18 cellular contexts compared by ENCODE assay signal in the genomic region with DNA sequence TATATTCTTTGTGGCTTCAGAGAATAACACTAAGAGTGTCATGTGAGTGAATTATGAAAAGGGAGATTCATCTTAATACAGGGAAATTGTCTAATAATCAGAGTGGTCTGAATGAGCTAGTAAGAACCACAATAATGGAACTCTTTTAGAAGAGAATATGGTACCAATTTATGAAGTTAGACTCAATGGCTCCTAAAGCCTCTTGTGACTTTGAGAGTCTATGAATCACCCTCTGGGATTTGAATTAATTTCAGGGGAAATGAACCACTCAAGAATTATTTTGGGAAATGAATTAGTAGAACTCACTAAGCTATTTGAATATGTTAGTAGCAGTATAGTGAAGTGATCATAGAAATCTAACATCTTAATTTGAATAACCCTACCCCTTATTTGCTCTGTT. TPM values are rescaled to one million over a fixed set of nuclear protein-coding genes. Genes with fewer than 3 reads are reported as not detected.
A peak's percentile ranks its signal among the peaks of the same experiment; 100 is the strongest.
DNase-seq lines count a peak whose midpoint lies in the region; ATAC-seq, FAIRE-seq and TF ChIP-seq lines count a peak whose summit lies in the region.
"Had no signal": no experiment of that assay in that cellular context is flagged by ENCODE, and none has a peak within 500 bp of the region (broad histone marks: within the 10 kb centered on the region; RNA-seq: fewer than 3 reads in every experiment).

No MANE protein-coding gene starts in this region.

- H2AFZ ChIP-seq in HepG2 (ENCODE audit: low read length) (no peak overlapping the region), astrocyte (ENCODE audit: low read depth, low read length) (no peak overlapping the region)

- 0 out of 2 replicates have a peak, but pooled peaks cover 5% of the 10 kb centered on the region for H3K9me3 ChIP-seq in HepG2 (ENCODE audit: low read length)
- H3K9me3 ChIP-seq in right lobe of liver = no peaks in the 10 kb centered on the region
- H3K9me3 ChIP-seq in astrocyte (ENCODE audit: insufficient read depth, low read depth, low read length) = peaks cover 3% of the 10 kb centered on the region

- TSS peak; percentile 36 for BruUV-seq in HepG2 (replicated peaks; lab: Mats Ljungman, UMichigan)

- in situ Hi-C loops in HepG2 (cut with HindIII; ENCODE audit: extremely low pct_ligation_motif_present, low pct_unique_long_range_greater_than_20kb) (no loop called here), G401 (cut with HindIII; ENCODE audit: low sequenced_read_pairs) (no loop called here)

- DNase-seq in HepG2 (ENCODE audit: low spot score) = no peak
- no peak for DNase-seq in right lobe of liver
- peak; percentile 15 for DNase-seq in astrocyte (ENCODE audit: low read depth)
- peak; percentile 8 for DNase-seq in fibroblast of the aortic adventitia (ENCODE audit: low read depth)
- DNase-seq in stimulated activated CD8-positive, alpha-beta memory T cell treated with anti-CD3 and anti-CD28 coated beads, Interleukin-4, amount 100 ng/mL, for 48 hours = no peak
- no peak for DNase-seq in activated T-cell treated with anti-CD3 and anti-CD28 coated beads, Interleukin-2, amount 50 U/mL, for 4 hours
- DNase-seq in G401 (ENCODE audit: low spot score) = no peak
- no peak for DNase-seq in anterior cingulate cortex (lab: John Stamatoyannopoulos, UW)
- DNase-seq: CD4-positive, alpha-beta T cell; H7; KBM-7; NCI-H1092; NCI-H1694 treated with DMSO at 0.1 percent for 48 hours; NCI-H510A; RPMI8226; SJCRH30; SW 1271 had no signal

- TF ChIP-seq RAD21 in HepG2 (CRISPR knock-in tag; IDR thresholded peaks at IDR 0.05) = no peak

- H3K27me3 ChIP-seq in HepG2 (ENCODE audit: control insufficient read depth in 1 of 2, insufficient read depth in 2 of 2, low read length in 2 of 2) (no peaks in the 10 kb centered on the region), right lobe of liver (no peaks in the 10 kb centered on the region), astrocyte (ENCODE audit: insufficient read depth, low read length) (no peaks in the 10 kb centered on the region)
- H3K27me3 ChIP-seq: SJCRH30 had no signal

- H3K4me3 ChIP-seq in HepG2 (replicated peaks in 1 of 3; ENCODE audit: insufficient read depth in 1 of 3, low read depth in 2 of 3, low read length in 3 of 3) (no peak overlapping the region), right lobe of liver (no peak overlapping the region), astrocyte (ENCODE audit: insufficient read depth, low read depth, low read length) (no peak overlapping the region), fibroblast of the aortic adventitia (ENCODE audit: low read depth, low read length) (no peak overlapping the region)
- H3K4me3 ChIP-seq: SJCRH30 had no signal

- H3K4me1 Mint-ChIP-seq in astrocyte (ENCODE audit: low read depth, unreplicated experiment) = peaks cover 6% of the 10 kb centered on the region
- H3K4me1 Mint-ChIP-seq in activated T-cell treated with anti-CD3 and anti-CD28 coated beads, Interleukin-2, amount 50 U/mL, for 4 hours (ENCODE audit: low read depth) = peaks cover 20% of the 10 kb centered on the region

- intact Hi-C loops in HepG2 (cut with micrococcal nuclease; ENCODE audit: unreplicated experiment) = no loop called here
- intact Hi-C loops in right lobe of liver (cut with DNase I) = no loop called here

- H3K36me3 ChIP-seq in HepG2 (replicated peaks in 1 of 2; ENCODE audit: control insufficient read depth in 1 of 2, insufficient read depth in 2 of 2, low read length in 2 of 2) (peaks cover 11 to 42% of the 10 kb centered on the region in 2 experiments), right lobe of liver (no peaks in the 10 kb centered on the region), astrocyte (ENCODE audit: insufficient read depth, low read length) (peaks cover 4% of the 10 kb centered on the region)

- no peak for TF ChIP-seq POLR2A in HepG2 (IDR thresholded peaks at IDR 0.05; ENCODE audit: insufficient read depth in 1 of 2, low read depth in 2 of 2, low read length in 2 of 2)
- TF ChIP-seq POLR2A in right lobe of liver (IDR thresholded peaks at IDR 0.05) = no peak

- CTCF ChIA-PET in HepG2 (lab: Yijun Ruan, JAX; ENCODE audit: low intra/inter-chr PET ratio, low total read pairs) = no interaction called here

- H3K36me3 Mint-ChIP-seq in astrocyte (ENCODE audit: low read depth, unreplicated experiment) = peaks cover 15% of the 10 kb centered on the region
- peaks cover 25% of the 10 kb centered on the region for H3K36me3 Mint-ChIP-seq in activated T-cell treated with anti-CD3 and anti-CD28 coated beads, Interleukin-2, amount 50 U/mL, for 4 hours (ENCODE audit: insufficient read depth)

- H3K79me2 ChIP-seq in HepG2 (ENCODE audit: insufficient read depth, low read length) (peaks cover 68% of the 10 kb centered on the region), astrocyte (ENCODE audit: insufficient read depth, low read length) (peaks cover 84% of the 10 kb centered on the region)

- TF ChIP-seq EP300 in HepG2 (IDR thresholded peaks at IDR 0.05; ENCODE audit: low read depth in 2 of 2, low read length in 2 of 2) = no peak
- TF ChIP-seq EP300 in HepG2 (CRISPR knock-in tag; IDR thresholded peaks at IDR 0.05; ENCODE audit: borderline replicate concordance) = no peak

- ATAC-seq in HepG2 (no peak), right lobe of liver (no peak)
- no peak for ATAC-seq in activated T-cell treated with anti-CD3 and anti-CD28 coated beads, Interleukin-2, amount 50 U/mL, for 4 hours

- H4K20me1 ChIP-seq in HepG2 (ENCODE audit: insufficient read depth, low read length) = no peaks in the 10 kb centered on the region
- peaks cover 44% of the 10 kb centered on the region for H4K20me1 ChIP-seq in astrocyte (ENCODE audit: insufficient read depth, low read length)

- H3K9ac ChIP-seq in HepG2 (ENCODE audit: insufficient read depth, low read depth, low read length) (no peak overlapping the region), astrocyte (ENCODE audit: low read length) (no peak overlapping the region)

- H3K9me3 Mint-ChIP-seq in astrocyte (ENCODE audit: unreplicated experiment) = peaks cover 2% of the 10 kb centered on the region
- H3K9me3 Mint-ChIP-seq in activated T-cell treated with anti-CD3 and anti-CD28 coated beads, Interleukin-2, amount 50 U/mL, for 4 hours = peaks cover 7% of the 10 kb centered on the region

- H3K4me3 Mint-ChIP-seq in astrocyte (ENCODE audit: unreplicated experiment) = no peak overlapping the region
- H3K4me3 Mint-ChIP-seq in activated T-cell treated with anti-CD3 and anti-CD28 coated beads, Interleukin-2, amount 50 U/mL, for 4 hours = no peak overlapping the region
- H3K4me3 Mint-ChIP-seq: B cell; CD4-positive, alpha-beta T cell had no signal

- H3K4me2 ChIP-seq in HepG2 (ENCODE audit: low read depth, low read length) (no peak overlapping the region), astrocyte (ENCODE audit: low read length) (no peak overlapping the region)

- H3K27me3 Mint-ChIP-seq in astrocyte (ENCODE audit: low read depth, unreplicated experiment) = no peaks in the 10 kb centered on the region
- H3K27me3 Mint-ChIP-seq in activated T-cell treated with anti-CD3 and anti-CD28 coated beads, Interleukin-2, amount 50 U/mL, for 4 hours (ENCODE audit: low read depth) = no peaks in the 10 kb centered on the region
- H3K27me3 Mint-ChIP-seq: B cell; CD4-positive, alpha-beta T cell had no signal

- H3K27ac Mint-ChIP-seq in astrocyte (ENCODE audit: unreplicated experiment) = no peak overlapping the region
- H3K27ac Mint-ChIP-seq: B cell; CD4-positive, alpha-beta T cell had no signal

- no peak for TF ChIP-seq CTCF in HepG2 (CRISPR knock-in tag; IDR thresholded peaks at IDR 0.05)
- TF ChIP-seq CTCF in right lobe of liver (IDR thresholded peaks at IDR 0.05) = no peak
- no peak for TF ChIP-seq CTCF in astrocyte (IDR thresholded peaks at IDR 0.05; ENCODE audit: insufficient read depth, low read depth, low read length)
- TF ChIP-seq CTCF in fibroblast of the aortic adventitia (IDR thresholded peaks at IDR 0.05; ENCODE audit: insufficient read depth, low read length) = no peak

- no peak overlapping the region for H3K27ac ChIP-seq in HepG2 (ENCODE audit: extremely low read length, insufficient read depth, low read length)
- no peak overlapping the region for H3K27ac ChIP-seq in right lobe of liver
- no peak overlapping the region for H3K27ac ChIP-seq in astrocyte (ENCODE audit: low read depth, low read length)
- H3K27ac ChIP-seq: SJCRH30 had no signal

- H3K4me1 ChIP-seq in HepG2 (ENCODE audit: insufficient read depth, low read length) (no peaks in the 10 kb centered on the region), right lobe of liver (peaks cover 0 to 10% (median 0%) of the 10 kb centered on the region in 4 donors), astrocyte (ENCODE audit: insufficient read depth, low read length) (no peaks in the 10 kb centered on the region)
- H3K4me1 ChIP-seq: SJCRH30 had no signal

- FAIRE-seq in HepG2 (lab: Jason Lieb, UNC) (no peak), astrocyte (lab: Jason Lieb, UNC) (no peak)

- POLR2A ChIA-PET in HepG2 (lab: Yijun Ruan, JAX) = interaction anchor here (1.0 kb wide), 1 partner anchor 14 kb away, joined by 8 read pairs; a partner anchor contains a TSS

RNA-seq across cellular contexts. Expression of a gene that starts 14.3 kb away (rescaled TPM):
- total RNA-seq in HepG2 (2016; rRNA removed; fragmentation: Illumina TruSeq; extraction: Trizol) (134 and 169 TPM in 2 replicates), right lobe of liver (10 to 100 TPM; 40.7 to 84.5 (median 47.7) TPM), astrocyte (127 TPM in 2 replicates), fibroblast of the aortic adventitia (ENCODE audit: low replicate concordance) (44.1 and 117 TPM in 2 replicates)
- total RNA-seq in HepG2 (2016; cell fraction: cytosol; rRNA removed; fragmentation: Illumina TruSeq; extraction: Trizol; ENCODE audit: low read depth) = 60.5 and 63.6 TPM in 2 replicates
- 127 and 165 TPM in 2 replicates for total RNA-seq in HepG2 (2016; cell fraction: insoluble cytoplasmic fraction; rRNA removed; fragmentation: Illumina TruSeq; extraction: Trizol)
- total RNA-seq in HepG2 (2016; cell fraction: membrane; rRNA removed; fragmentation: Illumina TruSeq; extraction: Trizol) = 55.2 and 56.6 TPM in 2 replicates
- total RNA-seq in HepG2 (2016; cell fraction: nucleus; rRNA removed; fragmentation: Illumina TruSeq; extraction: Trizol) = 108 and 132 TPM in 2 replicates
- 95.6 and 112 TPM in 2 replicates for polyA plus RNA-seq in HepG2 (2011; rRNA removed)
- 126 and 132 TPM in 2 replicates for polyA plus RNA-seq in HepG2 (2011; cell fraction: cytosol; rRNA removed)
- polyA plus RNA-seq in HepG2 (2011; cell fraction: nucleus; rRNA removed) = 35.3 and 41.3 TPM in 2 replicates
- polyA plus RNA-seq in HepG2 (2012) = 79.1 and 111 TPM in 2 replicates
- 32.9 and 34.1 TPM in 2 replicates for polyA plus RNA-seq in HepG2 (2016; cell fraction: cytosol; fragmentation: Illumina TruSeq; extraction: Trizol; ENCODE audit: low read depth)
- polyA plus RNA-seq in HepG2 (2016; cell fraction: insoluble cytoplasmic fraction; fragmentation: Illumina TruSeq; extraction: Trizol; ENCODE audit: low read depth) = 127 and 131 TPM in 2 replicates
- polyA plus RNA-seq in HepG2 (2016; cell fraction: membrane; fragmentation: Illumina TruSeq; extraction: Trizol; ENCODE audit: low read depth) = 34.7 and 37.2 TPM in 2 replicates
- 205 and 218 TPM in 2 replicates for polyA plus RNA-seq in HepG2 (2016; cell fraction: nucleus; fragmentation: Illumina TruSeq; extraction: Trizol; ENCODE audit: insufficient read depth, low read depth)
- 35.2 and 45.1 TPM in 2 replicates for polyA minus RNA-seq in HepG2 (2011; rRNA and poly(A)+ RNA removed; ENCODE audit: low replicate concordance)
- 59.3 and 61.4 TPM in 2 replicates for polyA minus RNA-seq in HepG2 (2011; cell fraction: cytosol; rRNA and poly(A)+ RNA removed)
- polyA minus RNA-seq in HepG2 (2011; cell fraction: nucleus; rRNA and poly(A)+ RNA removed) = 36.8 and 40.4 TPM in 2 replicates
- total RNA-seq in activated T-cell treated with anti-CD3 and anti-CD28 coated beads, Interleukin-2, amount 50 U/mL, for 4 hours = 10 to 100 TPM; 85.0 to 87.4 (median 87.1) TPM
- total RNA-seq in G401 (2014; rRNA removed; shearing (Covaris generic)) = 188 and 195 TPM in 2 replicates

RNA-seq across cellular contexts. Expression of a gene that starts 17.5 kb away (rescaled TPM):
- total RNA-seq in HepG2 (2016; rRNA removed; fragmentation: Illumina TruSeq; extraction: Trizol) (85.1 and 148 TPM in 2 replicates), right lobe of liver (10 to 100 TPM in 5 of 6 experiments, 1 to 10 TPM in 1; 8.8 to 15.9 (median 12.1) TPM), astrocyte (38.2 and 39.7 TPM in 2 replicates), fibroblast of the aortic adventitia (ENCODE audit: low replicate concordance) (20.6 and 45.6 TPM in 2 replicates)
- total RNA-seq in HepG2 (2016; cell fraction: cytosol; rRNA removed; fragmentation: Illumina TruSeq; extraction: Trizol; ENCODE audit: low read depth) = 12.9 and 14.6 TPM in 2 replicates
- 88.2 and 150 TPM in 2 replicates for total RNA-seq in HepG2 (2016; cell fraction: insoluble cytoplasmic fraction; rRNA removed; fragmentation: Illumina TruSeq; extraction: Trizol)
- 37.4 and 44.8 TPM in 2 replicates for total RNA-seq in HepG2 (2016; cell fraction: membrane; rRNA removed; fragmentation: Illumina TruSeq; extraction: Trizol)
- total RNA-seq in HepG2 (2016; cell fraction: nucleus; rRNA removed; fragmentation: Illumina TruSeq; extraction: Trizol) = 50.3 and 56.3 TPM in 2 replicates
- 33.0 and 38.9 TPM in 2 replicates for polyA plus RNA-seq in HepG2 (2011; rRNA removed)
- polyA plus RNA-seq in HepG2 (2011; cell fraction: cytosol; rRNA removed) = 16.9 and 17.1 TPM in 2 replicates
- polyA plus RNA-seq in HepG2 (2011; cell fraction: nucleus; rRNA removed) = 20.9 and 25.1 TPM in 2 replicates
- 20.9 and 26.3 TPM in 2 replicates for polyA plus RNA-seq in HepG2 (2012)
- 4.1 and 4.3 TPM in 2 replicates for polyA plus RNA-seq in HepG2 (2016; cell fraction: cytosol; fragmentation: Illumina TruSeq; extraction: Trizol; ENCODE audit: low read depth)
- 65.8 and 72.7 TPM in 2 replicates for polyA plus RNA-seq in HepG2 (2016; cell fraction: insoluble cytoplasmic fraction; fragmentation: Illumina TruSeq; extraction: Trizol; ENCODE audit: low read depth)
- 14.1 and 16.4 TPM in 2 replicates for polyA plus RNA-seq in HepG2 (2016; cell fraction: membrane; fragmentation: Illumina TruSeq; extraction: Trizol; ENCODE audit: low read depth)
- 49.9 and 50.1 TPM in 2 replicates for polyA plus RNA-seq in HepG2 (2016; cell fraction: nucleus; fragmentation: Illumina TruSeq; extraction: Trizol; ENCODE audit: insufficient read depth, low read depth)
- polyA minus RNA-seq in HepG2 (2011; rRNA and poly(A)+ RNA removed; ENCODE audit: low replicate concordance) = 92.6 and 112 TPM in 2 replicates
- 55.7 and 62.7 TPM in 2 replicates for polyA minus RNA-seq in HepG2 (2011; cell fraction: cytosol; rRNA and poly(A)+ RNA removed)
- 44.9 and 55.3 TPM in 2 replicates for polyA minus RNA-seq in HepG2 (2011; cell fraction: nucleus; rRNA and poly(A)+ RNA removed)
- total RNA-seq in activated T-cell treated with anti-CD3 and anti-CD28 coated beads, Interleukin-2, amount 50 U/mL, for 4 hours = 10 to 100 TPM; 54.1 to 67.1 (median 62.8) TPM
- 30.5 and 33.8 TPM in 2 replicates for total RNA-seq in G401 (2014; rRNA removed; shearing (Covaris generic))

RNA-seq across cellular contexts. Expression of a gene that starts 46.0 kb away (rescaled TPM):
- total RNA-seq in HepG2 (2016; rRNA removed; fragmentation: Illumina TruSeq; extraction: Trizol) = 12.6 and 16.4 TPM in 2 replicates
- total RNA-seq in HepG2 (2016; cell fraction: cytosol; rRNA removed; fragmentation: Illumina TruSeq; extraction: Trizol; ENCODE audit: low read depth) = 8.1 and 10.9 TPM in 2 replicates
- 12.6 and 15.5 TPM in 2 replicates for total RNA-seq in HepG2 (2016; cell fraction: insoluble cytoplasmic fraction; rRNA removed; fragmentation: Illumina TruSeq; extraction: Trizol)
- 11.0 and 12.1 TPM in 2 replicates for total RNA-seq in HepG2 (2016; cell fraction: membrane; rRNA removed; fragmentation: Illumina TruSeq; extraction: Trizol)
- total RNA-seq in HepG2 (2016; cell fraction: nucleus; rRNA removed; fragmentation: Illumina TruSeq; extraction: Trizol) = 16.5 and 18.6 TPM in 2 replicates
- 9.9 TPM in 2 replicates for polyA plus RNA-seq in HepG2 (2011; rRNA removed)
- polyA plus RNA-seq in HepG2 (2011; cell fraction: cytosol; rRNA removed) = 6.1 and 8.1 TPM in 2 replicates
- polyA plus RNA-seq in HepG2 (2011; cell fraction: nucleus; rRNA removed) = 11.4 and 11.9 TPM in 2 replicates
- polyA plus RNA-seq in HepG2 (2012) = 11.4 and 11.7 TPM in 2 replicates
- 0.65 and 0.83 TPM in 2 replicates for polyA plus RNA-seq in HepG2 (2016; cell fraction: cytosol; fragmentation: Illumina TruSeq; extraction: Trizol; ENCODE audit: low read depth)
- 11.7 and 12.4 TPM in 2 replicates for polyA plus RNA-seq in HepG2 (2016; cell fraction: insoluble cytoplasmic fraction; fragmentation: Illumina TruSeq; extraction: Trizol; ENCODE audit: low read depth)
- 2.1 and 2.4 TPM in 2 replicates for polyA plus RNA-seq in HepG2 (2016; cell fraction: membrane; fragmentation: Illumina TruSeq; extraction: Trizol; ENCODE audit: low read depth)
- polyA plus RNA-seq in HepG2 (2016; cell fraction: nucleus; fragmentation: Illumina TruSeq; extraction: Trizol; ENCODE audit: insufficient read depth, low read depth) = 19.1 and 22.3 TPM in 2 replicates
- 15.2 and 18.5 TPM in 2 replicates for polyA minus RNA-seq in HepG2 (2011; rRNA and poly(A)+ RNA removed; ENCODE audit: low replicate concordance)
- polyA minus RNA-seq in HepG2 (2011; cell fraction: cytosol; rRNA and poly(A)+ RNA removed) = 17.5 and 19.1 TPM in 2 replicates
- 46.6 and 53.5 TPM in 2 replicates for polyA minus RNA-seq in HepG2 (2011; cell fraction: nucleus; rRNA and poly(A)+ RNA removed)
- 10 to 100 TPM in 5 of 6 experiments, 1 to 10 TPM in 1; 9.5 to 16.6 (median 10.9) TPM for total RNA-seq in right lobe of liver
- 25.6 and 27.9 TPM in 2 replicates for total RNA-seq in astrocyte
- total RNA-seq in fibroblast of the aortic adventitia (ENCODE audit: low replicate concordance) = 10.1 and 33.4 TPM in 2 replicates
- total RNA-seq in activated T-cell treated with anti-CD3 and anti-CD28 coated beads, Interleukin-2, amount 50 U/mL, for 4 hours = 10 to 100 TPM; 29.7 to 35.5 (median 35.3) TPM
- 4.7 and 8.6 TPM in 2 replicates for total RNA-seq in G401 (2014; rRNA removed; shearing (Covaris generic))

Comparison
In these comparisons a context has a peak if more than half of its experiments do, and no peak if none do; other contexts are left out.
1. DNase-seq: peak in astrocyte (single experiment) and fibroblast of the aortic adventitia (single experiment); none in HepG2 (single experiment), right lobe of liver (0 of 3), stimulated activated CD8-positive, alpha-beta memory T cell treated with anti-CD3 and anti-CD28 coated beads, Interleukin-4, amount 100 ng/mL, for 48 hours (single experiment), activated T-cell treated with anti-CD3 and anti-CD28 coated beads, Interleukin-2, amount 50 U/mL, for 4 hours (single experiment), G401 (single experiment) and anterior cingulate cortex (0 of 58).